9 cellular contexts compared by ENCODE assay signal in genomic region chr5:115366223-115366622, GRCh38.
DNase-seq lines count a peak whose midpoint lies in the region; FAIRE-seq and TF ChIP-seq lines count a peak whose summit lies in the region.
"Had no signal": no experiment of that assay in that cellular context is flagged by ENCODE, and none has a peak within 500 bp of the region (broad histone marks: within the 10 kb centered on the region; RNA-seq: fewer than 3 reads in every experiment).

No MANE protein-coding gene starts in this region.

- CTCF ChIA-PET in RWPE1 (lab: Yijun Ruan, JAX), result interaction anchor here (1.2 kb wide), 1 partner anchor 56 kb away, joined by 3 read pairs; no protein-coding TSS in a partner anchor

- H3K27me3 Mint-ChIP-seq in mesothelial cell of epicardium (ENCODE audit: low read depth), result no peaks in the 10 kb centered on the region
- H3K27me3 Mint-ChIP-seq: activated naive CD4-positive, alpha-beta T cell treated with anti-CD3 and anti-CD28 coated beads, Interleukin-2, amount 50 U/mL, for 24 hours had no signal

- no peak overlapping the region for H3K4me3 Mint-ChIP-seq in mesothelial cell of epicardium
- H3K4me3 Mint-ChIP-seq: activated naive CD4-positive, alpha-beta T cell treated with anti-CD3 and anti-CD28 coated beads, Interleukin-2, amount 50 U/mL, for 24 hours had no signal

- no peaks in the 10 kb centered on the region for H3K4me1 Mint-ChIP-seq in mesothelial cell of epicardium
- H3K4me1 Mint-ChIP-seq: activated naive CD4-positive, alpha-beta T cell treated with anti-CD3 and anti-CD28 coated beads, Interleukin-2, amount 50 U/mL, for 24 hours had no signal

- POLR2A ChIA-PET in RWPE1 (lab: Yijun Ruan, JAX; ENCODE audit: low non-redundant PET), result no interaction called here

- no peak for TF ChIP-seq CTCF in RWPE1 (conservative IDR thresholded peaks at IDR 0.05; ENCODE audit: low read depth)
- TF ChIP-seq CTCF in fibroblast of pulmonary artery (IDR thresholded peaks at IDR 0.05; ENCODE audit: low read length, missing control alignments), result peak; percentile 12
- peak; percentile 35 for TF ChIP-seq CTCF in retinal pigment epithelial cell (conservative IDR thresholded peaks at IDR 0.05; ENCODE audit: low read depth, low read length)
- no peak for TF ChIP-seq CTCF in mesothelial cell of epicardium (IDR thresholded peaks at IDR 0.05; ENCODE audit: unreplicated experiment)

- no peak overlapping the region for H3K27ac ChIP-seq in RWPE1

- peak; percentile 95 for FAIRE-seq in H54 (lab: Jason Lieb, UNC)
- FAIRE-seq: islet of Langerhans had no signal

- no peak overlapping the region for H3K27ac Mint-ChIP-seq in mesothelial cell of epicardium
- H3K27ac Mint-ChIP-seq: activated naive CD4-positive, alpha-beta T cell treated with anti-CD3 and anti-CD28 coated beads, Interleukin-2, amount 50 U/mL, for 24 hours had no signal

- no peak overlapping the region for H3K4me3 ChIP-seq in fibroblast of pulmonary artery (replicated peaks; ENCODE audit: low read depth, low read length)
- H3K4me3 ChIP-seq in retinal pigment epithelial cell (ENCODE audit: low read length), result no peak overlapping the region

- no peaks in the 10 kb centered on the region for H3K9me3 Mint-ChIP-seq in mesothelial cell of epicardium
- H3K9me3 Mint-ChIP-seq: activated naive CD4-positive, alpha-beta T cell treated with anti-CD3 and anti-CD28 coated beads, Interleukin-2, amount 50 U/mL, for 24 hours had no signal

- DNase-seq in H54 (ENCODE audit: insufficient read length, low spot score) (peak; percentile 64), RWPE1 (ENCODE audit: low spot score) (peak; percentile 87), fibroblast of pulmonary artery (ENCODE audit: low read depth) (peak; percentile 95), retinal pigment epithelial cell (ENCODE audit: low read depth) (peak; percentile 96), OCI-M2 (lab: John Stamatoyannopoulos, UW; ENCODE audit: unreplicated experiment) (no peak), mesothelial cell of epicardium (ENCODE audit: low spot score in 2 of 2, unreplicated experiment in 2 of 2) (no peak)
- no peak for DNase-seq in stimulated activated CD4-positive, alpha-beta T cell treated with anti-CD3 and anti-CD28 coated beads, Interleukin-4, amount 100 ng/mL, for 1 hour

- H3K36me3 Mint-ChIP-seq in mesothelial cell of epicardium, result no peaks in the 10 kb centered on the region
- H3K36me3 Mint-ChIP-seq: activated naive CD4-positive, alpha-beta T cell treated with anti-CD3 and anti-CD28 coated beads, Interleukin-2, amount 50 U/mL, for 24 hours had no signal

- no peak for TF ChIP-seq POLR2A in H54 (IDR thresholded peaks at IDR 0.05; ENCODE audit: low read depth, low read length)

Comparison
In these comparisons a context has a peak if more than half of its experiments do, and no peak if none do; other contexts are left out.
1. DNase-seq: peak in H54 (single experiment), RWPE1 (single experiment), fibroblast of pulmonary artery (single experiment) and retinal pigment epithelial cell (single experiment); none in OCI-M2 (single experiment), stimulated activated CD4-positive, alpha-beta T cell treated with anti-CD3 and anti-CD28 coated beads, Interleukin-4, amount 100 ng/mL, for 1 hour (single experiment) and mesothelial cell of epicardium (0 of 2).
2. CTCF ChIP-seq: peak in fibroblast of pulmonary artery (single experiment) and retinal pigment epithelial cell (single experiment); none in RWPE1 (single experiment) and mesothelial cell of epicardium (single experiment).